In the genomic region with DNA sequence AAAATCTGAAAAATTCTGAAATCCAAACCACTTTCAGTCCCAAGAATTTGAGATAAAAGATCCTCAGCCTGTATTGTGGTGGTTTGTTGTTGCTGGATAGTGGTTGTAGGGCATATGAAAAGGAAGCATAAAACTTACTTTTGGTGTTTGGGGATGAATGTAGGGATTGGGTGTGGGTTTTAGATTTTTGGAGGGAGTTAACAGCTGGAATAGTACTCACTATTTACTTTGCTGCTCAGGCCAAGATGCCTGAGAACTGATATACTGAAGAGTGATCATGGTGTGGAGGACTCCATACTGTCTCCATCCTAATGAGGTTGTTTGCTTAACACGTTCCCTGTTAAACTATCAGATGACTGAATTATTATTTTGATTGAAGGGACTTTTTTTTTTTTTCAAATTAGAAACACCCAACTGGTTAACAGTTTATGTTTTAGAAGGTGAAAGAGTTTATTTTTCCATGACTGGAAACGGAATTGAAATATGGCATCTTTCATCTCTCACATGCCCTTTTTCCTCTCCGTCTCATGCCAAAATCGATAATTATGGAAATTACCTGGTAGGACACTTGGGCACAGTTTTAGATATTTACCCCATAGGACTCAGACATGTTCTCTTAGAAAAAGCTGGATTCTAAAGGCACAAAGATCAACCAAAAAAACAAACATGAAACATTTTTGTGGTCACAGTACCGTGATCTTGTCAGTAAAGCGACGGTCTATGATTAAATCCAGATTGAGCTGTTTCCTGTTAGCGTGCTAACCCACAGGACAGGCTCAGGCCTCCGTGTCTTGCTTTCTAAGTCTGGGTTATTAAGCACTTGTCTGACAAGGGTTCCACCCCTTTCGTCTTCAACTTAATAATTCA, we compare ENCODE assay signal across 8 cellular contexts. TPM values are rescaled to one million over a fixed set of nuclear protein-coding genes. Genes with fewer than 3 reads are reported as not detected.
DNase-seq lines count a peak whose midpoint lies in the region; ATAC-seq and TF ChIP-seq lines count a peak whose summit lies in the region.

No MANE protein-coding gene starts in this region.

- H3K27ac Mint-ChIP-seq in activated T-cell treated with anti-CD3 and anti-CD28 coated beads, Interleukin-2, amount 50 U/mL, for 72 hours, result peak overlapping the region; percentile 96

- H3K4me3 Mint-ChIP-seq in activated T-cell treated with anti-CD3 and anti-CD28 coated beads, Interleukin-2, amount 50 U/mL, for 72 hours, result peak overlapping the region; percentile 74 to 94

- no peak overlapping the region for H3K4me3 ChIP-seq in cardiac muscle cell

- H3K4me1 ChIP-seq in cardiac muscle cell (ENCODE audit: low read depth), result peaks cover 34% of the 10 kb centered on the region

- ATAC-seq in GM21423 (IDR thresholded peaks at IDR 0.05; ENCODE audit: unreplicated experiment), result peak; percentile 90
- peak; percentile 85 to 86 for ATAC-seq in activated T-cell treated with anti-CD3 and anti-CD28 coated beads, Interleukin-2, amount 50 U/mL, for 72 hours (replicated peaks in 1 of 2)

- H3K27me3 Mint-ChIP-seq in activated T-cell treated with anti-CD3 and anti-CD28 coated beads, Interleukin-2, amount 50 U/mL, for 72 hours (ENCODE audit: low read depth), result no peaks in the 10 kb centered on the region

- DNase-seq in GM04504 (ENCODE audit: low read depth) (peak; percentile 90), HT1080 (ENCODE audit: low read depth) (peak; percentile 69), cardiac muscle cell (ENCODE audit: low read depth in 1 of 2, low spot score in 1 of 2) (peak; percentile 25 to 95), smooth muscle cell of the brain vasculature (ENCODE audit: low read depth, low spot score) (peak; percentile 89), NCI-H345 (lab: John Stamatoyannopoulos, UW) (no peak), NCI-H524 (lab: John Stamatoyannopoulos, UW) (no peak)
- peak; percentile 38 to 42 for DNase-seq in activated T-cell treated with anti-CD3 and anti-CD28 coated beads, Interleukin-2, amount 50 U/mL, for 72 hours

- peaks cover 0 to 1% of the 10 kb centered on the region in 2 donors for H3K36me3 Mint-ChIP-seq in activated T-cell treated with anti-CD3 and anti-CD28 coated beads, Interleukin-2, amount 50 U/mL, for 72 hours (ENCODE audit: insufficient read depth in 2 of 2)

- H3K27ac ChIP-seq in cardiac muscle cell, result peak overlapping the region; percentile 76

- no peaks in the 10 kb centered on the region for H3K9me3 Mint-ChIP-seq in activated T-cell treated with anti-CD3 and anti-CD28 coated beads, Interleukin-2, amount 50 U/mL, for 72 hours

- peaks cover 33% of the 10 kb centered on the region for H3K4me1 Mint-ChIP-seq in activated T-cell treated with anti-CD3 and anti-CD28 coated beads, Interleukin-2, amount 50 U/mL, for 72 hours (ENCODE audit: low read depth)

- H3K9me3 ChIP-seq in cardiac muscle cell (ENCODE audit: low read depth), result no peaks in the 10 kb centered on the region

- H3K27me3 ChIP-seq in cardiac muscle cell, result no peaks in the 10 kb centered on the region

- TF ChIP-seq CTCF in cardiac muscle cell (IDR thresholded peaks at IDR 0.05; ENCODE audit: low read depth, low read length), result no peak

- no peaks in the 10 kb centered on the region for H3K36me3 ChIP-seq in cardiac muscle cell

RNA-seq across cellular contexts. Expression of a gene that starts 37.3 kb away (rescaled TPM):
- 3.9 and 4.2 TPM in 2 replicates for total RNA-seq in HT1080 (2014; rRNA removed; shearing (Covaris generic))
- polyA plus RNA-seq in HT1080 (2015; cell fraction: cytosol; rRNA removed), result 2.4 and 2.5 TPM in 2 replicates
- 2.5 and 2.7 TPM in 2 replicates for polyA plus RNA-seq in HT1080 (2015; cell fraction: nucleus; rRNA removed)
- total RNA-seq in activated T-cell treated with anti-CD3 and anti-CD28 coated beads, Interleukin-2, amount 50 U/mL, for 72 hours, result 1 to 10 TPM; 1.7 to 2.2 TPM
- total RNA-seq in cardiac muscle cell, result 20.6 and 22.8 TPM in 2 replicates
- polyA plus RNA-seq in cardiac muscle cell, result 21.6 and 24.1 TPM in 2 replicates

Comparison
In these comparisons a context has a peak if more than half of its experiments do, and no peak if none do; other contexts are left out.
1. DNase-seq: peak in GM04504 (single experiment), HT1080 (single experiment), activated T-cell treated with anti-CD3 and anti-CD28 coated beads, Interleukin-2, amount 50 U/mL, for 72 hours (2 of 2), cardiac muscle cell (2 of 2) and smooth muscle cell of the brain vasculature (single experiment); none in NCI-H345 (single experiment) and NCI-H524 (0 of 2).